Comparison of ENCODE assay signal across 19 cellular contexts in the genomic region with DNA sequence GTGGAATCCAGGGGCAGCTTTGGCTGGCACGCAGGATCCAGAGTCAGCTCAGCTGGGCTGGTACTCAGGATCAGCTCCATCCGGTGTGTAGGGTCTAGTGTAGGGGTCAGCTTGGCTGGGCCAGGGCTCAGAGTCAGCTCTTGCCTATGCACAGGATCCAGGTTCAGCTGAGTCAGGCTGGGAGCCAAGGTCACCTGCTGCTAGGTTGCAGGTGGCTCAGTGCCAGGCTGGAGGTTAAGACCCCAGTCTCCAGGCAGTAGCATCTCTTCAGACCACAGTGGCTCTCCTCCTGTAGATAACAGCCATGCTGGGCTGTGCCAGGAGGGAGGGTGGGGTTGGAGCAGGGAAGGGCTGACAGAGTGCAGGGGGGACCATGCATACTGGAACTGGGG. TPM values are rescaled to one million over a fixed set of nuclear protein-coding genes. Genes with fewer than 3 reads are reported as not detected.
DNase-seq lines count a peak whose midpoint lies in the region; ATAC-seq and TF ChIP-seq lines count a peak whose summit lies in the region.
"Had no signal": no experiment of that assay in that cellular context is flagged by ENCODE, and none has a peak within 500 bp of the region (broad histone marks: within the 10 kb centered on the region; RNA-seq: fewer than 3 reads in every experiment).

No MANE protein-coding gene starts in this region.

- H3K4me3 Mint-ChIP-seq in activated naive CD8-positive, alpha-beta T cell treated with anti-CD3 and anti-CD28 coated beads, Interleukin-2, amount 10 ng/mL, durations not matched to agents 7 days and 5 days, result peak overlapping the region; percentile 96
- H3K4me3 Mint-ChIP-seq in activated naive CD8-positive, alpha-beta T cell treated with anti-CD3 and anti-CD28 coated beads for 36 hours, result no peak overlapping the region
- no peak overlapping the region for H3K4me3 Mint-ChIP-seq in endodermal cell
- peak overlapping the region; percentile 98 for H3K4me3 Mint-ChIP-seq in stimulated activated effector memory CD8-positive, alpha-beta T cell treated with anti-CD3 and anti-CD28 coated beads, Interleukin-12 subunit alpha, Interleukin-12 subunit beta, amount 100 ng/mL, for 72 hours

- no peak for ATAC-seq in activated naive CD8-positive, alpha-beta T cell treated with anti-CD3 and anti-CD28 coated beads, Interleukin-2, amount 10 ng/mL, durations not matched to agents 7 days and 5 days (ENCODE audit: low read depth)
- ATAC-seq in stimulated activated effector memory CD8-positive, alpha-beta T cell treated with anti-CD3 and anti-CD28 coated beads, Interleukin-12 subunit alpha, Interleukin-12 subunit beta, amount 100 ng/mL, for 72 hours, result no peak
- no peak for ATAC-seq in left lung
- ATAC-seq: effector memory CD8-positive, alpha-beta T cell; heart right ventricle; pancreas had no signal

- intact Hi-C loops in left lung (cut with DNase I), result no loop called here

- H3K27me3 Mint-ChIP-seq in activated naive CD8-positive, alpha-beta T cell treated with anti-CD3 and anti-CD28 coated beads, Interleukin-2, amount 10 ng/mL, durations not matched to agents 7 days and 5 days, result no peaks in the 10 kb centered on the region
- H3K27me3 Mint-ChIP-seq in activated naive CD8-positive, alpha-beta T cell treated with anti-CD3 and anti-CD28 coated beads for 36 hours, result no peaks in the 10 kb centered on the region
- no peaks in the 10 kb centered on the region for H3K27me3 Mint-ChIP-seq in endodermal cell (ENCODE audit: insufficient read depth)
- H3K27me3 Mint-ChIP-seq: effector memory CD8-positive, alpha-beta T cell had no signal

- H3K4me3 ChIP-seq in NT2/D1 (ENCODE audit: insufficient read length, low read depth) (no peak overlapping the region), endodermal cell (ENCODE audit: low read length) (no peak overlapping the region), left lung (no peak overlapping the region)
- H3K4me3 ChIP-seq: cardiac muscle cell, pancreas had no signal

- TF ChIP-seq CTCF in endodermal cell (conservative IDR thresholded peaks at IDR 0.05) (no peak), GM10248 (IDR thresholded peaks at IDR 0.05; ENCODE audit: control extremely low read depth, extremely low read depth, low read depth, missing control alignments) (no peak), left lung (IDR thresholded peaks at IDR 0.05) (no peak)

- H3K4me1 Mint-ChIP-seq in activated naive CD8-positive, alpha-beta T cell treated with anti-CD3 and anti-CD28 coated beads, Interleukin-2, amount 10 ng/mL, durations not matched to agents 7 days and 5 days, result peaks cover 24% of the 10 kb centered on the region
- H3K4me1 Mint-ChIP-seq in activated naive CD8-positive, alpha-beta T cell treated with anti-CD3 and anti-CD28 coated beads for 36 hours, result peaks cover 23% of the 10 kb centered on the region
- peaks cover 17% of the 10 kb centered on the region for H3K4me1 Mint-ChIP-seq in endodermal cell
- peaks cover 42% of the 10 kb centered on the region for H3K4me1 Mint-ChIP-seq in stimulated activated effector memory CD8-positive, alpha-beta T cell treated with anti-CD3 and anti-CD28 coated beads, Interleukin-12 subunit alpha, Interleukin-12 subunit beta, amount 100 ng/mL, for 72 hours

- peaks cover 9% of the 10 kb centered on the region for H3K36me3 ChIP-seq in NT2/D1 (ENCODE audit: insufficient read depth, insufficient read length, low read length)
- no peaks in the 10 kb centered on the region for H3K36me3 ChIP-seq in endodermal cell (ENCODE audit: control insufficient read depth, insufficient read depth, low read length)
- peaks cover 0 to 5% of the 10 kb centered on the region in 2 donors for H3K36me3 ChIP-seq in left lung
- H3K36me3 ChIP-seq: cardiac muscle cell, pancreas, thoracic aorta had no signal

- H3K36me3 Mint-ChIP-seq in activated naive CD8-positive, alpha-beta T cell treated with anti-CD3 and anti-CD28 coated beads, Interleukin-2, amount 10 ng/mL, durations not matched to agents 7 days and 5 days, result peaks cover 1% of the 10 kb centered on the region
- H3K36me3 Mint-ChIP-seq in activated naive CD8-positive, alpha-beta T cell treated with anti-CD3 and anti-CD28 coated beads for 36 hours, result peaks cover 4% of the 10 kb centered on the region
- peaks cover 2% of the 10 kb centered on the region for H3K36me3 Mint-ChIP-seq in endodermal cell (ENCODE audit: low read depth)
- peaks cover 11% of the 10 kb centered on the region for H3K36me3 Mint-ChIP-seq in stimulated activated effector memory CD8-positive, alpha-beta T cell treated with anti-CD3 and anti-CD28 coated beads, Interleukin-12 subunit alpha, Interleukin-12 subunit beta, amount 100 ng/mL, for 72 hours

- H3K27me3 ChIP-seq in NT2/D1 (ENCODE audit: insufficient read depth, insufficient read length) (no peaks in the 10 kb centered on the region), endodermal cell (ENCODE audit: control insufficient read depth, insufficient read depth, low read length, poor library complexity, severe bottlenecking) (no peaks in the 10 kb centered on the region), left lung (no peaks in the 10 kb centered on the region)
- H3K27me3 ChIP-seq: cardiac muscle cell, heart right ventricle, pancreas had no signal

- H3K27ac Mint-ChIP-seq in activated naive CD8-positive, alpha-beta T cell treated with anti-CD3 and anti-CD28 coated beads, Interleukin-2, amount 10 ng/mL, durations not matched to agents 7 days and 5 days, result peak overlapping the region; percentile 62
- H3K27ac Mint-ChIP-seq in activated naive CD8-positive, alpha-beta T cell treated with anti-CD3 and anti-CD28 coated beads for 36 hours, result no peak overlapping the region
- no peak overlapping the region for H3K27ac Mint-ChIP-seq in endodermal cell
- H3K27ac Mint-ChIP-seq in stimulated activated effector memory CD8-positive, alpha-beta T cell treated with anti-CD3 and anti-CD28 coated beads, Interleukin-12 subunit alpha, Interleukin-12 subunit beta, amount 100 ng/mL, for 72 hours, result peak overlapping the region; percentile 71

- 95 to 100% methylated on average over 1 to 2 of the region's 2 CpGs for WGBS in endodermal cell (ENCODE audit: insufficient coverage in 1 of 2, insufficient read length in 1 of 2), 2 experiments

- H3K27ac ChIP-seq in endodermal cell (ENCODE audit: low read depth, low read length) (no peak overlapping the region), left lung (peak overlapping the region in 1 of 2 donors; percentile 92)
- H3K27ac ChIP-seq: cardiac muscle cell, GM23248 had no signal

- H3K9me3 ChIP-seq in NT2/D1 (ENCODE audit: insufficient read depth, low read length) (no peaks in the 10 kb centered on the region), endodermal cell (ENCODE audit: control insufficient read depth, low read length) (no peaks in the 10 kb centered on the region), left lung (no peaks in the 10 kb centered on the region)
- H3K9me3 ChIP-seq: heart right ventricle, pancreas, thoracic aorta had no signal

- POLR2A ChIA-PET in activated naive CD8-positive, alpha-beta T cell treated with anti-CD3 and anti-CD28 coated beads, Interleukin-2, amount 10 ng/mL, durations not matched to agents 7 days and 5 days (lab: Charles Lee), result interaction anchor here (1.5 to 8.0 kb wide), 3 partner anchors 13 to 42 kb away, joined by 3 to 89 read pairs (median 3); partner anchors contain the start of gene RASSF1
- POLR2A ChIA-PET in GM10248 (lab: Yijun Ruan, JAX), result no interaction called here

- H3K4me1 ChIP-seq in NT2/D1 (ENCODE audit: insufficient read depth, insufficient read length) (peaks cover 15% of the 10 kb centered on the region), endodermal cell (ENCODE audit: control insufficient read depth, insufficient read depth, low read length) (peaks cover 3% of the 10 kb centered on the region), left lung (peaks cover 39 to 54% of the 10 kb centered on the region in 2 donors)

- CTCF ChIA-PET in GM10248 (lab: Yijun Ruan, JAX), result interaction anchor here (0.7 to 3.5 kb wide), 4 partner anchors 18 to 34 kb away, joined by 3 to 23 read pairs (median 3); no protein-coding TSS in a partner anchor

- H3K9ac ChIP-seq in NT2/D1 (ENCODE audit: insufficient read length, low read depth), result peak overlapping the region; percentile 23
- H3K9ac ChIP-seq in endodermal cell (ENCODE audit: extremely low read depth, low read length, poor library complexity, severe bottlenecking), result no peak overlapping the region
- H3K9ac ChIP-seq: GM23248 had no signal

- DNase-seq in activated naive CD8-positive, alpha-beta T cell treated with anti-CD3 and anti-CD28 coated beads, Interleukin-2, amount 10 ng/mL, durations not matched to agents 7 days and 5 days, result no peak
- DNase-seq in activated naive CD8-positive, alpha-beta T cell treated with anti-CD3 and anti-CD28 coated beads for 36 hours, result no peak
- DNase-seq in NT2/D1 (ENCODE audit: low read depth, low spot score) (no peak), endodermal cell (peak; percentile 39), GM10248 (ENCODE audit: extremely low spot score) (no peak), NCI-H2171 (lab: John Stamatoyannopoulos, UW) (no peak), left lung (no peak)
- DNase-seq in stimulated activated effector memory CD8-positive, alpha-beta T cell treated with anti-CD3 and anti-CD28 coated beads, Interleukin-12 subunit alpha, Interleukin-12 subunit beta, amount 100 ng/mL, for 72 hours (ENCODE audit: low spot score in 2 of 2), result no peak
- DNase-seq: effector memory CD8-positive, alpha-beta T cell; GDM1; heart right ventricle; kidney; midbrain; stimulated activated CD4-positive, alpha-beta T cell treated with anti-CD3 and anti-CD28 coated beads, Interleukin-4, amount 100 ng/mL, for 24 hours; stimulated activated CD8-positive, alpha-beta memory T cell treated with anti-CD3 and anti-CD28 coated beads, Interleukin-4, amount 100 ng/mL, for 48 hours had no signal

- no peaks in the 10 kb centered on the region for H3K9me3 Mint-ChIP-seq in activated naive CD8-positive, alpha-beta T cell treated with anti-CD3 and anti-CD28 coated beads, Interleukin-2, amount 10 ng/mL, durations not matched to agents 7 days and 5 days
- no peaks in the 10 kb centered on the region for H3K9me3 Mint-ChIP-seq in activated naive CD8-positive, alpha-beta T cell treated with anti-CD3 and anti-CD28 coated beads for 36 hours
- no peaks in the 10 kb centered on the region for H3K9me3 Mint-ChIP-seq in endodermal cell
- no peaks in the 10 kb centered on the region for H3K9me3 Mint-ChIP-seq in stimulated activated effector memory CD8-positive, alpha-beta T cell treated with anti-CD3 and anti-CD28 coated beads, Interleukin-12 subunit alpha, Interleukin-12 subunit beta, amount 100 ng/mL, for 72 hours
- H3K9me3 Mint-ChIP-seq: effector memory CD8-positive, alpha-beta T cell had no signal

RNA-seq across cellular contexts. Expression of gene HYAL3, which starts 1.8 kb away (rescaled TPM):
- total RNA-seq in activated naive CD8-positive, alpha-beta T cell treated with anti-CD3 and anti-CD28 coated beads, Interleukin-2, amount 10 ng/mL, durations not matched to agents 7 days and 5 days, result 1 to 10 TPM; 5.9 to 7.0 TPM
- total RNA-seq in activated naive CD8-positive, alpha-beta T cell treated with anti-CD3 and anti-CD28 coated beads for 36 hours, result 1 to 10 TPM; 6.0 to 6.8 TPM
- total RNA-seq in endodermal cell (1 to 10 TPM; 2.6 to 3.3 TPM), left lung (1 to 10 TPM; 4.5 to 4.6 TPM)
- polyA plus RNA-seq in endodermal cell (2013, experiment 1 of 2), result 4.1 TPM
- polyA plus RNA-seq in endodermal cell (2013, experiment 2 of 2), result 3.9 TPM

RNA-seq across cellular contexts. Expression of gene NAA80, which starts 1.8 kb away (rescaled TPM):
- total RNA-seq in activated naive CD8-positive, alpha-beta T cell treated with anti-CD3 and anti-CD28 coated beads, Interleukin-2, amount 10 ng/mL, durations not matched to agents 7 days and 5 days, result 10 to 100 TPM; 34.3 to 37.7 TPM
- total RNA-seq in activated naive CD8-positive, alpha-beta T cell treated with anti-CD3 and anti-CD28 coated beads for 36 hours, result 10 to 100 TPM; 16.3 to 16.7 TPM
- total RNA-seq in endodermal cell, result 10 to 100 TPM in 1 of 2 donors, 1 to 10 TPM in 1; 9.7 to 12.8 TPM
- polyA plus RNA-seq in endodermal cell (2013, experiment 1 of 2), result 19.7 TPM
- polyA plus RNA-seq in endodermal cell (2013, experiment 2 of 2), result 17.0 TPM
- 10 to 100 TPM in 1 of 2 donors, 1 to 10 TPM in 1; 9.5 to 10.9 TPM for total RNA-seq in left lung

RNA-seq across cellular contexts. Expression of gene IFRD2, which starts 5.2 kb away (rescaled TPM):
- total RNA-seq in activated naive CD8-positive, alpha-beta T cell treated with anti-CD3 and anti-CD28 coated beads, Interleukin-2, amount 10 ng/mL, durations not matched to agents 7 days and 5 days, result 10 to 100 TPM; 50.0 to 59.0 TPM
- total RNA-seq in activated naive CD8-positive, alpha-beta T cell treated with anti-CD3 and anti-CD28 coated beads for 36 hours, result 100 to 1,000 TPM; 177 to 182 TPM
- total RNA-seq in endodermal cell, result 10 to 100 TPM; 56.6 to 70.9 TPM
- polyA plus RNA-seq in endodermal cell (2013, experiment 1 of 2), result 42.4 TPM
- polyA plus RNA-seq in endodermal cell (2013, experiment 2 of 2), result 35.6 TPM
- total RNA-seq in left lung, result 100 to 1,000 TPM in 1 of 2 donors, 10 to 100 TPM in 1; 55.0 to 104 TPM

RNA-seq across cellular contexts. Expression of gene HYAL1, which starts 6.0 kb away (rescaled TPM):
- total RNA-seq in activated naive CD8-positive, alpha-beta T cell treated with anti-CD3 and anti-CD28 coated beads, Interleukin-2, amount 10 ng/mL, durations not matched to agents 7 days and 5 days, result under 1 TPM; 0.25 to 0.28 TPM
- under 1 TPM in 1 of 2 experiments, not detected in 1; 0.35 TPM for total RNA-seq in activated naive CD8-positive, alpha-beta T cell treated with anti-CD3 and anti-CD28 coated beads for 36 hours
- 1 to 10 TPM in 1 of 2 donors, under 1 TPM in 1; 0.92 to 1.8 TPM for total RNA-seq in endodermal cell
- 1.8 TPM for polyA plus RNA-seq in endodermal cell (2013, experiment 1 of 2)
- 1.3 TPM for polyA plus RNA-seq in endodermal cell (2013, experiment 2 of 2)
- 10 to 100 TPM; 37.5 to 41.3 TPM for total RNA-seq in left lung
- total RNA-seq: GM23248 had no signal

RNA-seq across cellular contexts. Expression of gene LSMEM2, which starts 18.5 kb away (rescaled TPM):
- total RNA-seq in activated naive CD8-positive, alpha-beta T cell treated with anti-CD3 and anti-CD28 coated beads, Interleukin-2, amount 10 ng/mL, durations not matched to agents 7 days and 5 days, result not detected
- total RNA-seq in activated naive CD8-positive, alpha-beta T cell treated with anti-CD3 and anti-CD28 coated beads for 36 hours, result not detected
- total RNA-seq in endodermal cell, result not detected
- 0.25 TPM for polyA plus RNA-seq in endodermal cell (2013, experiment 1 of 2)
- not detected for polyA plus RNA-seq in endodermal cell (2013, experiment 2 of 2)
- total RNA-seq in left lung, result under 1 TPM in 1 of 2 donors, not detected in 1; 0.24 TPM
- total RNA-seq: GM23248, thoracic aorta had no signal
- polyA plus RNA-seq: GM23248 had no signal

Comparison
In these comparisons a context has a peak if more than half of its experiments do, and no peak if none do; other contexts are left out.
1. H3K27ac Mint-ChIP-seq: peak in activated naive CD8-positive, alpha-beta T cell treated with anti-CD3 and anti-CD28 coated beads, Interleukin-2, amount 10 ng/mL, durations not matched to agents 7 days and 5 days (single experiment) and stimulated activated effector memory CD8-positive, alpha-beta T cell treated with anti-CD3 and anti-CD28 coated beads, Interleukin-12 subunit alpha, Interleukin-12 subunit beta, amount 100 ng/mL, for 72 hours (single experiment); none in activated naive CD8-positive, alpha-beta T cell treated with anti-CD3 and anti-CD28 coated beads for 36 hours (single experiment) and endodermal cell (single experiment).
2. H3K4me3 Mint-ChIP-seq: peak in activated naive CD8-positive, alpha-beta T cell treated with anti-CD3 and anti-CD28 coated beads, Interleukin-2, amount 10 ng/mL, durations not matched to agents 7 days and 5 days (single experiment) and stimulated activated effector memory CD8-positive, alpha-beta T cell treated with anti-CD3 and anti-CD28 coated beads, Interleukin-12 subunit alpha, Interleukin-12 subunit beta, amount 100 ng/mL, for 72 hours (single experiment); none in activated naive CD8-positive, alpha-beta T cell treated with anti-CD3 and anti-CD28 coated beads for 36 hours (single experiment) and endodermal cell (single experiment).